Comparison of ENCODE assay signal across 1 cellular context in genomic region chr5:21467544-21467943, GRCh38.
TF ChIP-seq lines count a peak whose summit lies in the region.
"Not testable (repeated sequence)": the region's sequence is repeated elsewhere in the genome, so short reads cannot be mapped to it uniquely, and the experiment has no call there.

No MANE protein-coding gene starts in this region.

- H3K9me3 ChIP-seq in HEK293 (ENCODE audit: control insufficient read depth, insufficient read depth, low read depth, low read length): not testable (repeated sequence)

- H3K36me3 ChIP-seq in HEK293 (ENCODE audit: control insufficient read depth in 2 of 2, insufficient read depth in 1 of 2, low read length in 2 of 2): peaks cover 6 to 16% of the 10 kb centered on the region in 2 experiments; a peak in 2 of 3 replicates

- CTCF ChIA-PET in HEK293 (lab: Yijun Ruan, JAX): not testable (repeated sequence)

- not testable (repeated sequence) for TF ChIP-seq CTCF in HEK293 (tag by site-specific recombination; IDR thresholded peaks at IDR 0.05)

- not testable (repeated sequence) for H3K27ac ChIP-seq in HEK293 (ENCODE audit: extremely low read depth, low read depth, low read length)

- H3K4me3 ChIP-seq in HEK293 (ENCODE audit: low read depth, low read length): not testable (repeated sequence)

- POLR2A ChIA-PET in HEK293 (lab: Yijun Ruan, JAX): not testable (repeated sequence)

- not testable (repeated sequence) for H3K4me1 ChIP-seq in HEK293 (ENCODE audit: control insufficient read depth, insufficient read depth, low read length)

TF ChIP-seq in HEK293, 187 proteins besides CTCF, POLR2A, EP300 and RAD21:
- TF ChIP-seq ZNF146 (tag by site-specific recombination; IDR thresholded peaks at IDR 0.05): peak; percentile 94
TF ChIP-seq in HEK293: peak in this region for 1; not testable (repeated sequence) for 186.
